ENCODE assay signal across 1 cellular context in the genomic region with DNA sequence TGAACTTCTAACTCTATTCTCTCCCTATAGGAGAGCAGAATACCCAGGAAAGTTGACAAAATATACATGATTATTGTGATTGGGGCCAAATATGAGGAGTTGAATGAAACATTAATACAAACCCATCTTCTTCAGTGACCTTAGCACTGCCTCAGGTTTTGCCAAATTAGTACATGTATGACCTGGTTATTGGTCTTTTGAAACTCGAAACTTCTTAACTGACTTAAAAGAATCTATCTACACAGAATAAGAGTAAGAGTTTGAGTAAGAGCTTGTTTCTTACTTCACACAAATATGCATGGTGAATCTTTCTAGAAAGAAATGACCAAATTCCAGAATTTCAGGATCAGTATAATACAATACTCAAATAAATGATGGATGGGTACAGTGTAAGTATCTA.
TF ChIP-seq lines count a peak whose summit lies in the region.

No MANE protein-coding gene starts in this region.

TF ChIP-seq in GM23338, 12 proteins besides CTCF, POLR2A, EP300 and RAD21 (continued from another document):
- TF ChIP-seq, protein P1, sequence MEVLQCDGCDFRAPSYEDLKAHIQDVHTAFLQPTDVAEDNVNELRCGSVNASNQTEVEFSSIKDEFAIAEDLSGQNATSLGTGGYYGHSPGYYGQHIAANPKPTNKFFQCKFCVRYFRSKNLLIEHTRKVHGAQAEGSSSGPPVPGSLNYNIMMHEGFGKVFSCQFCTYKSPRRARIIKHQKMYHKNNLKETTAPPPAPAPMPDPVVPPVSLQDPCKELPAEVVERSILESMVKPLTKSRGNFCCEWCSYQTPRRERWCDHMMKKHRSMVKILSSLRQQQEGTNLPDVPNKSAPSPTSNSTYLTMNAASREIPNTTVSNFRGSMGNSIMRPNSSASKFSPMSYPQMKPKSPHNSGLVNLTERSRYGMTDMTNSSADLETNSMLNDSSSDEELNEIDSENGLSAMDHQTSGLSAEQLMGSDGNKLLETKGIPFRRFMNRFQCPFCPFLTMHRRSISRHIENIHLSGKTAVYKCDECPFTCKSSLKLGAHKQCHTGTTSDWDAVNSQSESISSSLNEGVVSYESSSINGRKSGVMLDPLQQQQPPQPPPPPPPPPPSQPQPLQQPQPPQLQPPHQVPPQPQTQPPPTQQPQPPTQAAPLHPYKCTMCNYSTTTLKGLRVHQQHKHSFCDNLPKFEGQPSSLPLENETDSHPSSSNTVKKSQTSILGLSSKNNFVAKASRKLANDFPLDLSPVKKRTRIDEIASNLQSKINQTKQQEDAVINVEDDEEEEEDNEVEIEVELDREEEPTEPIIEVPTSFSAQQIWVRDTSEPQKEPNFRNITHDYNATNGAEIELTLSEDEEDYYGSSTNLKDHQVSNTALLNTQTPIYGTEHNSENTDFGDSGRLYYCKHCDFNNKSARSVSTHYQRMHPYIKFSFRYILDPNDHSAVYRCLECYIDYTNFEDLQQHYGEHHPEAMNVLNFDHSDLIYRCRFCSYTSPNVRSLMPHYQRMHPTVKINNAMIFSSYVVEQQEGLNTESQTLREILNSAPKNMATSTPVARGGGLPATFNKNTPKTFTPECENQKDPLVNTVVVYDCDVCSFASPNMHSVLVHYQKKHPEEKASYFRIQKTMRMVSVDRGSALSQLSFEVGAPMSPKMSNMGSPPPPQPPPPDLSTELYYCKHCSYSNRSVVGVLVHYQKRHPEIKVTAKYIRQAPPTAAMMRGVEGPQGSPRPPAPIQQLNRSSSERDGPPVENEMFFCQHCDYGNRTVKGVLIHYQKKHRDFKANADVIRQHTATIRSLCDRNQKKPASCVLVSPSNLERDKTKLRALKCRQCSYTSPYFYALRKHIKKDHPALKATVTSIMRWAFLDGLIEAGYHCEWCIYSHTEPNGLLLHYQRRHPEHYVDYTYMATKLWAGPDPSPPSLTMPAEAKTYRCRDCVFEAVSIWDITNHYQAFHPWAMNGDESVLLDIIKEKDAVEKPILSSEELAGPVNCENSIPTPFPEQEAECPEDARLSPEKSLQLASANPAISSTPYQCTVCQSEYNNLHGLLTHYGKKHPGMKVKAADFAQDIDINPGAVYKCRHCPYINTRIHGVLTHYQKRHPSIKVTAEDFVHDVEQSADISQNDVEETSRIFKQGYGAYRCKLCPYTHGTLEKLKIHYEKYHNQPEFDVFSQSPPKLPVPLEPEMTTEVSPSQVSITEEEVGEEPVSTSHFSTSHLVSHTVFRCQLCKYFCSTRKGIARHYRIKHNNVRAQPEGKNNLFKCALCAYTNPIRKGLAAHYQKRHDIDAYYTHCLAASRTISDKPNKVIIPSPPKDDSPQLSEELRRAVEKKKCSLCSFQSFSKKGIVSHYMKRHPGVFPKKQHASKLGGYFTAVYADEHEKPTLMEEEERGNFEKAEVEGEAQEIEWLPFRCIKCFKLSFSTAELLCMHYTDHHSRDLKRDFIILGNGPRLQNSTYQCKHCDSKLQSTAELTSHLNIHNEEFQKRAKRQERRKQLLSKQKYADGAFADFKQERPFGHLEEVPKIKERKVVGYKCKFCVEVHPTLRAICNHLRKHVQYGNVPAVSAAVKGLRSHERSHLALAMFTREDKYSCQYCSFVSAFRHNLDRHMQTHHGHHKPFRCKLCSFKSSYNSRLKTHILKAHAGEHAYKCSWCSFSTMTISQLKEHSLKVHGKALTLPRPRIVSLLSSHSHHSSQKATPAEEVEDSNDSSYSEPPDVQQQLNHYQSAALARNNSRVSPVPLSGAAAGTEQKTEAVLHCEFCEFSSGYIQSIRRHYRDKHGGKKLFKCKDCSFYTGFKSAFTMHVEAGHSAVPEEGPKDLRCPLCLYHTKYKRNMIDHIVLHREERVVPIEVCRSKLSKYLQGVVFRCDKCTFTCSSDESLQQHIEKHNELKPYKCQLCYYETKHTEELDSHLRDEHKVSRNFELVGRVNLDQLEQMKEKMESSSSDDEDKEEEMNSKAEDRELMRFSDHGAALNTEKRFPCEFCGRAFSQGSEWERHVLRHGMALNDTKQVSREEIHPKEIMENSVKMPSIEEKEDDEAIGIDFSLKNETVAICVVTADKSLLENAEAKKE (CRISPR knock-in tag; IDR thresholded peaks at IDR 0.05): no peak
- TF ChIP-seq STAT1 (IDR thresholded peaks at IDR 0.05; ENCODE audit: unreplicated experiment): no peak
- TF ChIP-seq NANOG (IDR thresholded peaks at IDR 0.05; ENCODE audit: borderline replicate concordance): no peak
- no peak for TF ChIP-seq ZNF331 (CRISPR knock-in tag; IDR thresholded peaks at IDR 0.05; ENCODE audit: low read depth)
- TF ChIP-seq, protein P2, sequence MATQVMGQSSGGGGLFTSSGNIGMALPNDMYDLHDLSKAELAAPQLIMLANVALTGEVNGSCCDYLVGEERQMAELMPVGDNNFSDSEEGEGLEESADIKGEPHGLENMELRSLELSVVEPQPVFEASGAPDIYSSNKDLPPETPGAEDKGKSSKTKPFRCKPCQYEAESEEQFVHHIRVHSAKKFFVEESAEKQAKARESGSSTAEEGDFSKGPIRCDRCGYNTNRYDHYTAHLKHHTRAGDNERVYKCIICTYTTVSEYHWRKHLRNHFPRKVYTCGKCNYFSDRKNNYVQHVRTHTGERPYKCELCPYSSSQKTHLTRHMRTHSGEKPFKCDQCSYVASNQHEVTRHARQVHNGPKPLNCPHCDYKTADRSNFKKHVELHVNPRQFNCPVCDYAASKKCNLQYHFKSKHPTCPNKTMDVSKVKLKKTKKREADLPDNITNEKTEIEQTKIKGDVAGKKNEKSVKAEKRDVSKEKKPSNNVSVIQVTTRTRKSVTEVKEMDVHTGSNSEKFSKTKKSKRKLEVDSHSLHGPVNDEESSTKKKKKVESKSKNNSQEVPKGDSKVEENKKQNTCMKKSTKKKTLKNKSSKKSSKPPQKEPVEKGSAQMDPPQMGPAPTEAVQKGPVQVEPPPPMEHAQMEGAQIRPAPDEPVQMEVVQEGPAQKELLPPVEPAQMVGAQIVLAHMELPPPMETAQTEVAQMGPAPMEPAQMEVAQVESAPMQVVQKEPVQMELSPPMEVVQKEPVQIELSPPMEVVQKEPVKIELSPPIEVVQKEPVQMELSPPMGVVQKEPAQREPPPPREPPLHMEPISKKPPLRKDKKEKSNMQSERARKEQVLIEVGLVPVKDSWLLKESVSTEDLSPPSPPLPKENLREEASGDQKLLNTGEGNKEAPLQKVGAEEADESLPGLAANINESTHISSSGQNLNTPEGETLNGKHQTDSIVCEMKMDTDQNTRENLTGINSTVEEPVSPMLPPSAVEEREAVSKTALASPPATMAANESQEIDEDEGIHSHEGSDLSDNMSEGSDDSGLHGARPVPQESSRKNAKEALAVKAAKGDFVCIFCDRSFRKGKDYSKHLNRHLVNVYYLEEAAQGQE (IDR thresholded peaks at IDR 0.05; ENCODE audit: unreplicated experiment): no peak
- no peak for TF ChIP-seq EZH2phosphoT487 (IDR thresholded peaks at IDR 0.05; ENCODE audit: unreplicated experiment)
- no peak for TF ChIP-seq EZH2 (IDR thresholded peaks at IDR 0.05; ENCODE audit: low read depth, unreplicated experiment)
TF ChIP-seq in GM23338: peak in this region for 0.
